1 cellular context compared by ENCODE assay signal in genomic region chr7:35037526-35038339, GRCh38.
A peak's percentile ranks its signal among the peaks of the same experiment; 100 is the strongest.
TF ChIP-seq lines count a peak whose summit lies in the region.

No MANE protein-coding gene starts in this region.

TF ChIP-seq in K562, 482 proteins besides CTCF, POLR2A, EP300 and RAD21 (continued from another document and continues in another):
- TF ChIP-seq CHD1 (IDR thresholded peaks at IDR 0.05; ENCODE audit: low read length): no peak
- TF ChIP-seq, protein P1, sequence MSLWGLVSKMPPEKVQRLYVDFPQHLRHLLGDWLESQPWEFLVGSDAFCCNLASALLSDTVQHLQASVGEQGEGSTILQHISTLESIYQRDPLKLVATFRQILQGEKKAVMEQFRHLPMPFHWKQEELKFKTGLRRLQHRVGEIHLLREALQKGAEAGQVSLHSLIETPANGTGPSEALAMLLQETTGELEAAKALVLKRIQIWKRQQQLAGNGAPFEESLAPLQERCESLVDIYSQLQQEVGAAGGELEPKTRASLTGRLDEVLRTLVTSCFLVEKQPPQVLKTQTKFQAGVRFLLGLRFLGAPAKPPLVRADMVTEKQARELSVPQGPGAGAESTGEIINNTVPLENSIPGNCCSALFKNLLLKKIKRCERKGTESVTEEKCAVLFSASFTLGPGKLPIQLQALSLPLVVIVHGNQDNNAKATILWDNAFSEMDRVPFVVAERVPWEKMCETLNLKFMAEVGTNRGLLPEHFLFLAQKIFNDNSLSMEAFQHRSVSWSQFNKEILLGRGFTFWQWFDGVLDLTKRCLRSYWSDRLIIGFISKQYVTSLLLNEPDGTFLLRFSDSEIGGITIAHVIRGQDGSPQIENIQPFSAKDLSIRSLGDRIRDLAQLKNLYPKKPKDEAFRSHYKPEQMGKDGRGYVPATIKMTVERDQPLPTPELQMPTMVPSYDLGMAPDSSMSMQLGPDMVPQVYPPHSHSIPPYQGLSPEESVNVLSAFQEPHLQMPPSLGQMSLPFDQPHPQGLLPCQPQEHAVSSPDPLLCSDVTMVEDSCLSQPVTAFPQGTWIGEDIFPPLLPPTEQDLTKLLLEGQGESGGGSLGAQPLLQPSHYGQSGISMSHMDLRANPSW (CRISPR knock-in tag; IDR thresholded peaks at IDR 0.05): no peak
- no peak for TF ChIP-seq ZNF282 (CRISPR knock-in tag; IDR thresholded peaks at IDR 0.05)
- no peak for TF ChIP-seq FOXK2 (conservative IDR thresholded peaks at IDR 0.05 in 1 of 2, IDR thresholded peaks at IDR 0.05 in 1 of 2; ENCODE audit: low read depth in 2 of 2)
- no peak for TF ChIP-seq GATA2 (CRISPR knock-in tag; IDR thresholded peaks at IDR 0.05)
- TF ChIP-seq GATAD2B (IDR thresholded peaks at IDR 0.05; ENCODE audit: borderline replicate concordance): peak; percentile 76; the same call in 1 of the 2 replicates
- no peak for TF ChIP-seq XRCC4 (IDR thresholded peaks at IDR 0.05; ENCODE audit: extremely low read depth, insufficient read depth, insufficient read length)
- no peak for TF ChIP-seq CBFA2T2 (conservative IDR thresholded peaks at IDR 0.05)
- peak; percentile 43 to 46; a peak in 3 of 4 replicates for TF ChIP-seq MNT (conservative IDR thresholded peaks at IDR 0.05)
- TF ChIP-seq RFX1 (IDR thresholded peaks at IDR 0.05): peak; percentile 34; the same call in 1 of the 2 replicates
- TF ChIP-seq ZNF274 (IDR thresholded peaks at IDR 0.05; ENCODE audit: borderline replicate concordance, low read depth, low read length): no peak
- TF ChIP-seq ZNF121 (CRISPR knock-in tag; conservative IDR thresholded peaks at IDR 0.05): no peak
- TF ChIP-seq, protein P2, sequence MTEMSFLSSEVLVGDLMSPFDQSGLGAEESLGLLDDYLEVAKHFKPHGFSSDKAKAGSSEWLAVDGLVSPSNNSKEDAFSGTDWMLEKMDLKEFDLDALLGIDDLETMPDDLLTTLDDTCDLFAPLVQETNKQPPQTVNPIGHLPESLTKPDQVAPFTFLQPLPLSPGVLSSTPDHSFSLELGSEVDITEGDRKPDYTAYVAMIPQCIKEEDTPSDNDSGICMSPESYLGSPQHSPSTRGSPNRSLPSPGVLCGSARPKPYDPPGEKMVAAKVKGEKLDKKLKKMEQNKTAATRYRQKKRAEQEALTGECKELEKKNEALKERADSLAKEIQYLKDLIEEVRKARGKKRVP (CRISPR knock-in tag; IDR thresholded peaks at IDR 0.05): no peak
- TF ChIP-seq FOXA1 (IDR thresholded peaks at IDR 0.05; ENCODE audit: borderline replicate concordance): no peak
- no peak for TF ChIP-seq ARID2 (IDR thresholded peaks at IDR 0.05)
- peak; percentile 51 for TF ChIP-seq SMC3 (conservative IDR thresholded peaks at IDR 0.05; ENCODE audit: insufficient read depth, low read depth, low read length)
- TF ChIP-seq ILK (tag; IDR thresholded peaks at IDR 0.05; ENCODE audit: borderline replicate concordance, low read depth): no peak
- no peak; the same call in 1 of the 2 replicates for TF ChIP-seq JUND (IDR thresholded peaks at IDR 0.05; ENCODE audit: borderline replicate concordance, low read depth, low read length)
- no peak; the same call in 2 of the 3 replicates for TF ChIP-seq JUND (tag; IDR thresholded peaks at IDR 0.05; ENCODE audit: borderline replicate concordance, low read depth, low read length)
- no peak for TF ChIP-seq SMAD3 (CRISPR knock-in tag; conservative IDR thresholded peaks at IDR 0.05)
- TF ChIP-seq PKNOX1 (IDR thresholded peaks at IDR 0.05): 0 out of 2 replicates have a peak, but pooled peaks have one; percentile 14
- TF ChIP-seq FOXJ3 (CRISPR knock-in tag; IDR thresholded peaks at IDR 0.05): no peak
- TF ChIP-seq POLR2AphosphoS5 (IDR thresholded peaks at IDR 0.05; ENCODE audit: control insufficient read depth, insufficient read depth, low read depth, low read length): peak; percentile 42; the same call in 1 of the 2 replicates
- TF ChIP-seq FUS (optimal IDR thresholded peaks at IDR 0.05; ENCODE audit: low read depth, low read length): no peak
- TF ChIP-seq AFF4 (CRISPR knock-in tag; IDR thresholded peaks at IDR 0.05): no peak
- peak; percentile 17 to 40; a peak in 1 of 4 replicates for TF ChIP-seq KDM1A (IDR thresholded peaks at IDR 0.05)
- TF ChIP-seq MIER1 (IDR thresholded peaks at IDR 0.05; ENCODE audit: low read depth): no peak
- TF ChIP-seq, protein P3, sequence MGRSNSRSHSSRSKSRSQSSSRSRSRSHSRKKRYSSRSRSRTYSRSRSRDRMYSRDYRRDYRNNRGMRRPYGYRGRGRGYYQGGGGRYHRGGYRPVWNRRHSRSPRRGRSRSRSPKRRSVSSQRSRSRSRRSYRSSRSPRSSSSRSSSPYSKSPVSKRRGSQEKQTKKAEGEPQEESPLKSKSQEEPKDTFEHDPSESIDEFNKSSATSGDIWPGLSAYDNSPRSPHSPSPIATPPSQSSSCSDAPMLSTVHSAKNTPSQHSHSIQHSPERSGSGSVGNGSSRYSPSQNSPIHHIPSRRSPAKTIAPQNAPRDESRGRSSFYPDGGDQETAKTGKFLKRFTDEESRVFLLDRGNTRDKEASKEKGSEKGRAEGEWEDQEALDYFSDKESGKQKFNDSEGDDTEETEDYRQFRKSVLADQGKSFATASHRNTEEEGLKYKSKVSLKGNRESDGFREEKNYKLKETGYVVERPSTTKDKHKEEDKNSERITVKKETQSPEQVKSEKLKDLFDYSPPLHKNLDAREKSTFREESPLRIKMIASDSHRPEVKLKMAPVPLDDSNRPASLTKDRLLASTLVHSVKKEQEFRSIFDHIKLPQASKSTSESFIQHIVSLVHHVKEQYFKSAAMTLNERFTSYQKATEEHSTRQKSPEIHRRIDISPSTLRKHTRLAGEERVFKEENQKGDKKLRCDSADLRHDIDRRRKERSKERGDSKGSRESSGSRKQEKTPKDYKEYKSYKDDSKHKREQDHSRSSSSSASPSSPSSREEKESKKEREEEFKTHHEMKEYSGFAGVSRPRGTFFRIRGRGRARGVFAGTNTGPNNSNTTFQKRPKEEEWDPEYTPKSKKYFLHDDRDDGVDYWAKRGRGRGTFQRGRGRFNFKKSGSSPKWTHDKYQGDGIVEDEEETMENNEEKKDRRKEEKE (IDR thresholded peaks at IDR 0.05; ENCODE audit: borderline replicate concordance in 1 of 2, control insufficient read depth in 1 of 2, low read depth in 2 of 2, low read length in 1 of 2): no peak
- no peak for TF ChIP-seq CCAR2 (IDR thresholded peaks at IDR 0.05; ENCODE audit: low read depth, low read length)
- TF ChIP-seq MTA2 (IDR thresholded peaks at IDR 0.05; ENCODE audit: low read depth): no peak
- no peak for TF ChIP-seq KLF1 (tag; IDR thresholded peaks at IDR 0.05)
- TF ChIP-seq PHF21A (IDR thresholded peaks at IDR 0.05; ENCODE audit: borderline replicate concordance, low read depth): 0 out of 2 replicates have a peak, but pooled peaks have one; percentile 69
- peak; percentile 82; the same call in 1 of the 2 replicates for TF ChIP-seq GATAD2A (IDR thresholded peaks at IDR 0.05)
- peak; percentile 77 for TF ChIP-seq RBFOX2 (IDR thresholded peaks at IDR 0.05; ENCODE audit: low read depth, low read length)
- TF ChIP-seq, protein P4, sequence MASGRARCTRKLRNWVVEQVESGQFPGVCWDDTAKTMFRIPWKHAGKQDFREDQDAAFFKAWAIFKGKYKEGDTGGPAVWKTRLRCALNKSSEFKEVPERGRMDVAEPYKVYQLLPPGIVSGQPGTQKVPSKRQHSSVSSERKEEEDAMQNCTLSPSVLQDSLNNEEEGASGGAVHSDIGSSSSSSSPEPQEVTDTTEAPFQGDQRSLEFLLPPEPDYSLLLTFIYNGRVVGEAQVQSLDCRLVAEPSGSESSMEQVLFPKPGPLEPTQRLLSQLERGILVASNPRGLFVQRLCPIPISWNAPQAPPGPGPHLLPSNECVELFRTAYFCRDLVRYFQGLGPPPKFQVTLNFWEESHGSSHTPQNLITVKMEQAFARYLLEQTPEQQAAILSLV (tag; IDR thresholded peaks at IDR 0.05): no peak
- TF ChIP-seq, protein P5, sequence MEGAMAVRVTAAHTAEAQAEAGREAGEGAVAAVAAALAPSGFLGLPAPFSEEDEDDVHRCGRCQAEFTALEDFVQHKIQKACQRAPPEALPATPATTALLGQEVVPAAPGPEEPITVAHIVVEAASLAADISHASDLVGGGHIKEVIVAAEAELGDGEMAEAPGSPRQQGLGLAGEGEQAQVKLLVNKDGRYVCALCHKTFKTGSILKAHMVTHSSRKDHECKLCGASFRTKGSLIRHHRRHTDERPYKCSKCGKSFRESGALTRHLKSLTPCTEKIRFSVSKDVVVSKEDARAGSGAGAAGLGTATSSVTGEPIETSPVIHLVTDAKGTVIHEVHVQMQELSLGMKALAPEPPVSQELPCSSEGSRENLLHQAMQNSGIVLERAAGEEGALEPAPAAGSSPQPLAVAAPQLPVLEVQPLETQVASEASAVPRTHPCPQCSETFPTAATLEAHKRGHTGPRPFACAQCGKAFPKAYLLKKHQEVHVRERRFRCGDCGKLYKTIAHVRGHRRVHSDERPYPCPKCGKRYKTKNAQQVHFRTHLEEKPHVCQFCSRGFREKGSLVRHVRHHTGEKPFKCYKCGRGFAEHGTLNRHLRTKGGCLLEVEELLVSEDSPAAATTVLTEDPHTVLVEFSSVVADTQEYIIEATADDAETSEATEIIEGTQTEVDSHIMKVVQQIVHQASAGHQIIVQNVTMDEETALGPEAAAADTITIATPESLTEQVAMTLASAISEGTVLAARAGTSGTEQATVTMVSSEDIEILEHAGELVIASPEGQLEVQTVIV (CRISPR knock-in tag; IDR thresholded peaks at IDR 0.05; ENCODE audit: borderline replicate concordance): no peak
- TF ChIP-seq SIN3B (IDR thresholded peaks at IDR 0.05; ENCODE audit: low read depth): peak; percentile 61
- TF ChIP-seq ZBTB33 (CRISPR knock-in tag; IDR thresholded peaks at IDR 0.05): peak; percentile 49; the same call in 1 of the 2 replicates
- no peak for TF ChIP-seq CEBPG (CRISPR knock-in tag; IDR thresholded peaks at IDR 0.05)
- TF ChIP-seq CEBPG (tag; conservative IDR thresholded peaks at IDR 0.05 in 1 of 2, IDR thresholded peaks at IDR 0.05 in 1 of 2): no peak
- TF ChIP-seq BMI1 (IDR thresholded peaks at IDR 0.05; ENCODE audit: low read length): peak; percentile 70; the same call in 1 of the 2 replicates
- TF ChIP-seq NR2F6 (CRISPR knock-in tag; IDR thresholded peaks at IDR 0.05): no peak
- no peak for TF ChIP-seq CGGBP1 (CRISPR knock-in tag; IDR thresholded peaks at IDR 0.05)
